ENCODE assay signal across 1 cellular context in the genomic region with DNA sequence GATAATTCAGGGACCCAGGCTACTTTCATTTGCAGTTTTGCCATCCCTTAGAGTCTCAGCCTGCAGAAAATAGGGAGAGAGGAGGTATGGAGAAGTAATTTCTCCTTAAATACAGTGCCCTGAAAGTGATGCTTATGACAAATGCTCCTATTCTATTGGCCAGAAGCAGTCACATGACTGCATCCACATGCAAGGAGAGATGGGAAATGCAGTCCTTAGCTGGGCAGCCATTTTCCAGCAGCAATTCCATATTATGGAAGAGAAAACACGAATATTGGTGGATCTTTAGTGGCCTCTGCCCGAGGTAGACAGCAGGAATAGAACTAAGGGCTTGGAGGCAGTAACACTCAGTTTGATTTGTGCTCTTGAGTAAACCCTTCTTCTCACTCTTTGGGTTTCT.
TF ChIP-seq lines count a peak whose summit lies in the region.

No MANE protein-coding gene starts in this region.

TF ChIP-seq in IMR-90, 13 proteins besides CTCF, POLR2A, EP300 and RAD21 (continued from another document):
- peak; percentile 72; the same call in 1 of the 2 replicates for TF ChIP-seq USF2 (IDR thresholded peaks at IDR 0.05; ENCODE audit: low read depth, low read length)
TF ChIP-seq in IMR-90: peak in this region for 1.
